Comparison of ENCODE assay signal across 11 cellular contexts in genomic region chr1:241895013-241895412, GRCh38.
A peak's percentile ranks its signal among the peaks of the same experiment; 100 is the strongest.
DNase-seq lines count a peak whose midpoint lies in the region; ATAC-seq and TF ChIP-seq lines count a peak whose summit lies in the region.
"Had no signal": no experiment of that assay in that cellular context is flagged by ENCODE, and none has a peak within 500 bp of the region (broad histone marks: within the 10 kb centered on the region; RNA-seq: fewer than 3 reads in every experiment).

No MANE protein-coding gene starts in this region.

- TF ChIP-seq POLR2A in NB4 (IDR thresholded peaks at IDR 0.05; ENCODE audit: extremely low read depth, insufficient read length): no peak

- DNase-seq in GM12865 (ENCODE audit: low read depth) (peak; percentile 19), GM20000 (ENCODE audit: low spot score) (peak; percentile 24), NB4 (ENCODE audit: low read depth) (peak; percentile 55), COLO668 (lab: John Stamatoyannopoulos, UW; ENCODE audit: unreplicated experiment) (no peak), NCI-H345 (lab: John Stamatoyannopoulos, UW) (no peak)
- DNase-seq in stimulated activated CD4-positive, alpha-beta T cell treated with anti-CD3 and anti-CD28 coated beads, Interleukin-1b, Interleukin-23, amount 100 ng/mL, for 48 hours: no peak
- no peak for DNase-seq in stimulated activated CD4-positive, alpha-beta T cell treated with anti-CD3 and anti-CD28 coated beads, Interleukin-15, amount 100 ng/mL, for 24 hours
- DNase-seq: aorta, GF-D8, GOT3 had no signal

- TF ChIP-seq CTCF in GM12865 (IDR thresholded peaks at IDR 0.05; ENCODE audit: insufficient read depth, low read depth, low read length, missing control alignments): no peak
- TF ChIP-seq CTCF in GM20000 (IDR thresholded peaks at IDR 0.05; ENCODE audit: extremely low read depth, missing control alignments): no peak
- TF ChIP-seq CTCF in NB4 (IDR thresholded peaks at IDR 0.05; ENCODE audit: low read depth, low read length): no peak

- no peak overlapping the region for H3K4me3 ChIP-seq in GM12865 (ENCODE audit: low read depth, low read length)
- H3K4me3 ChIP-seq in NB4 (ENCODE audit: low read depth, low read length): no peak overlapping the region

- peak; percentile 69 for ATAC-seq in HG03060 (IDR thresholded peaks at IDR 0.05; ENCODE audit: low read depth, unreplicated experiment)

Comparison
In these comparisons a context has a peak if more than half of its experiments do, and no peak if none do; other contexts are left out.
1. DNase-seq: peak in GM12865 (single experiment), GM20000 (single experiment) and NB4 (single experiment); none in stimulated activated CD4-positive, alpha-beta T cell treated with anti-CD3 and anti-CD28 coated beads, Interleukin-1b, Interleukin-23, amount 100 ng/mL, for 48 hours (single experiment), stimulated activated CD4-positive, alpha-beta T cell treated with anti-CD3 and anti-CD28 coated beads, Interleukin-15, amount 100 ng/mL, for 24 hours (single experiment), COLO668 (single experiment) and NCI-H345 (single experiment).